21 cellular contexts compared by ENCODE assay signal in genomic region chr2:33577084-33577483, GRCh38. TPM values are rescaled to one million over a fixed set of nuclear protein-coding genes. Genes with fewer than 3 reads are reported as not detected.
DNase-seq lines count a peak whose midpoint lies in the region; FAIRE-seq and TF ChIP-seq lines count a peak whose summit lies in the region.
"Had no signal": no experiment of that assay in that cellular context is flagged by ENCODE, and none has a peak within 500 bp of the region (broad histone marks: within the 10 kb centered on the region; RNA-seq: fewer than 3 reads in every experiment).

No MANE protein-coding gene starts in this region.

- DNase-seq in HAP-1 (ENCODE audit: low spot score in 2 of 2) = peak; percentile 33 to 49
- DNase-seq in astrocyte (ENCODE audit: low read depth) = no peak
- peak; percentile 91 for DNase-seq in pons (ENCODE audit: low spot score)
- no peak for DNase-seq in adrenal gland
- DNase-seq in activated CD4-positive, alpha-beta memory T cell treated with anti-CD3 and anti-CD28 coated beads, Interleukin-2, amount 10 ng/mL, durations not matched to agents 7 days and 5 days = no peak
- no peak for DNase-seq in osteoblast (ENCODE audit: insufficient read length, low spot score, missing footprints)
- DNase-seq in Caco-2 = no peak
- DNase-seq: CD4-positive, alpha-beta T cell; DMS79 treated with DMSO at 0.1 percent for 48 hours; GDM1; GOT3; Kasumi-1; NCI-H1105 treated with DMSO at 0.1 percent for 48 hours; NCI-H187; NCI-H2171; NCI-H446 treated with DMSO at 0.1 percent for 48 hours; NCI-H82; Right ventricle myocardium superior had no signal

- H3K4me3 ChIP-seq in HAP-1 (no peak overlapping the region), astrocyte (ENCODE audit: insufficient read depth, low read depth, low read length) (no peak overlapping the region), adrenal gland (no peak overlapping the region), osteoblast (ENCODE audit: insufficient read depth, low read length) (no peak overlapping the region), Caco-2 (ENCODE audit: low read depth, low read length) (no peak overlapping the region)

- no TSS peak for BruUV-seq in Caco-2 (replicated peaks; lab: Mats Ljungman, UMichigan)

- H3K27ac ChIP-seq in astrocyte (ENCODE audit: low read depth, low read length) = no peak overlapping the region
- peak overlapping the region; percentile 91 for H3K27ac ChIP-seq in layer of hippocampus (ENCODE audit: low read depth, low read length)
- no peak overlapping the region for H3K27ac ChIP-seq in adrenal gland
- H3K27ac ChIP-seq in osteoblast (ENCODE audit: low read depth, low read length) = no peak overlapping the region

- H3K27me3 Mint-ChIP-seq in astrocyte (ENCODE audit: low read depth, unreplicated experiment) = no peaks in the 10 kb centered on the region
- H3K27me3 Mint-ChIP-seq in activated CD4-positive, alpha-beta memory T cell treated with anti-CD3 and anti-CD28 coated beads, Interleukin-2, amount 10 ng/mL, durations not matched to agents 7 days and 5 days = no peaks in the 10 kb centered on the region
- no peaks in the 10 kb centered on the region for H3K27me3 Mint-ChIP-seq in Caco-2 (ENCODE audit: insufficient read depth, unreplicated experiment)
- H3K27me3 Mint-ChIP-seq: B cell; CD4-positive, alpha-beta T cell had no signal

- intact Hi-C loops in adrenal gland (cut with DNase I) = no loop called here
- intact Hi-C loops in Caco-2 (cut with micrococcal nuclease; ENCODE audit: unreplicated experiment) = no loop called here

- TF ChIP-seq CTCF in astrocyte (IDR thresholded peaks at IDR 0.05; ENCODE audit: insufficient read depth, low read depth, low read length) (no peak), adrenal gland (IDR thresholded peaks at IDR 0.05) (no peak), osteoblast (IDR thresholded peaks at IDR 0.05; ENCODE audit: extremely low read depth, low read depth, low read length) (no peak), Caco-2 (IDR thresholded peaks at IDR 0.05; ENCODE audit: insufficient read depth in 1 of 2, low read depth in 1 of 2, low read length in 1 of 2, severe bottlenecking in 1 of 2, unreplicated experiment in 1 of 2) (no peak)

- in situ Hi-C loops in HAP-1 (cut with MboI; ENCODE audit: low sequenced_read_pairs) = loop anchor here (25.0 kb wide), 2 partner anchors 640 to 840 kb away; partner anchors contain the start of gene LTBP1

- FAIRE-seq in astrocyte (lab: Jason Lieb, UNC) = no peak
- FAIRE-seq: GM12892 had no signal

- H3K79me2 ChIP-seq in astrocyte (ENCODE audit: insufficient read depth, low read length) (no peaks in the 10 kb centered on the region), osteoblast (ENCODE audit: insufficient read depth, low read length) (peaks cover under 1% of the 10 kb centered on the region)

- TF ChIP-seq POLR2A in adrenal gland (IDR thresholded peaks at IDR 0.05) = no peak

- POLR2A ChIA-PET in activated CD4-positive, alpha-beta memory T cell treated with anti-CD3 and anti-CD28 coated beads, Interleukin-2, amount 10 ng/mL, durations not matched to agents 7 days and 5 days (lab: Charles Lee) = no interaction called here
- POLR2A ChIA-PET in Caco-2 (lab: Charles Lee) = no interaction called here

- no peaks in the 10 kb centered on the region for H3K36me3 Mint-ChIP-seq in astrocyte (ENCODE audit: low read depth, unreplicated experiment)
- peaks cover under 1% of the 10 kb centered on the region for H3K36me3 Mint-ChIP-seq in activated CD4-positive, alpha-beta memory T cell treated with anti-CD3 and anti-CD28 coated beads, Interleukin-2, amount 10 ng/mL, durations not matched to agents 7 days and 5 days (ENCODE audit: low read depth)
- H3K36me3 Mint-ChIP-seq in Caco-2 (ENCODE audit: insufficient read depth, unreplicated experiment) = peaks cover 7% of the 10 kb centered on the region

- H3K4me2 ChIP-seq in astrocyte (ENCODE audit: low read length) (peak overlapping the region; percentile 51), osteoblast (ENCODE audit: insufficient read depth, low read length) (no peak overlapping the region)

- WGBS in adrenal gland, 4 donors = 82 to 95% (median 92%) methylated on average over 8 of the region's 8 CpGs

- H3K9me3 Mint-ChIP-seq in astrocyte (ENCODE audit: unreplicated experiment) (no peaks in the 10 kb centered on the region), Caco-2 (ENCODE audit: unreplicated experiment) (no peaks in the 10 kb centered on the region)
- no peaks in the 10 kb centered on the region for H3K9me3 Mint-ChIP-seq in activated CD4-positive, alpha-beta memory T cell treated with anti-CD3 and anti-CD28 coated beads, Interleukin-2, amount 10 ng/mL, durations not matched to agents 7 days and 5 days
- H3K9me3 Mint-ChIP-seq: CD4-positive, alpha-beta T cell had no signal

- H2AFZ ChIP-seq in astrocyte (ENCODE audit: low read depth, low read length) (no peak overlapping the region), osteoblast (ENCODE audit: low read length) (no peak overlapping the region)

- H3K27me3 ChIP-seq in HAP-1 (ENCODE audit: low read depth) (no peaks in the 10 kb centered on the region), astrocyte (ENCODE audit: insufficient read depth, low read length) (no peaks in the 10 kb centered on the region), layer of hippocampus (ENCODE audit: control insufficient read depth, insufficient read depth, low read length) (no peaks in the 10 kb centered on the region), adrenal gland (no peaks in the 10 kb centered on the region), osteoblast (ENCODE audit: insufficient read depth, low read length) (no peaks in the 10 kb centered on the region), Caco-2 (replicated peaks; ENCODE audit: control insufficient read depth, insufficient read depth, low read length) (no peaks in the 10 kb centered on the region)

- H3K4me1 ChIP-seq in HAP-1 (peaks cover 6% of the 10 kb centered on the region; the same call in 1 of the 2 replicates), astrocyte (ENCODE audit: insufficient read depth, low read length) (no peaks in the 10 kb centered on the region), adrenal gland (replicated peaks in 1 of 2) (no peaks in the 10 kb centered on the region), osteoblast (ENCODE audit: insufficient read depth, low read length) (no peaks in the 10 kb centered on the region), Caco-2 (no peaks in the 10 kb centered on the region)

- no peaks in the 10 kb centered on the region for H3K9me3 ChIP-seq in HAP-1
- H3K9me3 ChIP-seq in astrocyte (ENCODE audit: insufficient read depth, low read depth, low read length) = no peaks in the 10 kb centered on the region
- H3K9me3 ChIP-seq in adrenal gland (replicated peaks in 1 of 3) = no peaks in the 10 kb centered on the region
- no peaks in the 10 kb centered on the region for H3K9me3 ChIP-seq in osteoblast (ENCODE audit: low read depth, low read length)
- no peaks in the 10 kb centered on the region for H3K9me3 ChIP-seq in Caco-2

- no peaks in the 10 kb centered on the region for H3K36me3 ChIP-seq in HAP-1 (replicated peaks)
- peaks cover 3% of the 10 kb centered on the region for H3K36me3 ChIP-seq in astrocyte (ENCODE audit: insufficient read depth, low read length)
- H3K36me3 ChIP-seq in adrenal gland (replicated peaks in 1 of 2) = no peaks in the 10 kb centered on the region
- no peaks in the 10 kb centered on the region for H3K36me3 ChIP-seq in osteoblast (ENCODE audit: insufficient read depth, low read length)
- no peaks in the 10 kb centered on the region for H3K36me3 ChIP-seq in Caco-2 (ENCODE audit: control insufficient read depth, insufficient read depth, low read length)

- no peaks in the 10 kb centered on the region for H3K4me1 Mint-ChIP-seq in astrocyte (ENCODE audit: low read depth, unreplicated experiment)
- H3K4me1 Mint-ChIP-seq in activated CD4-positive, alpha-beta memory T cell treated with anti-CD3 and anti-CD28 coated beads, Interleukin-2, amount 10 ng/mL, durations not matched to agents 7 days and 5 days = peaks cover 9% of the 10 kb centered on the region
- no peaks in the 10 kb centered on the region for H3K4me1 Mint-ChIP-seq in Caco-2 (ENCODE audit: low read depth, unreplicated experiment)

- H4K20me1 ChIP-seq in astrocyte (ENCODE audit: insufficient read depth, low read length) (peaks cover 7% of the 10 kb centered on the region), osteoblast (ENCODE audit: insufficient read depth, low read length) (no peaks in the 10 kb centered on the region)

- CTCF ChIA-PET in activated CD4-positive, alpha-beta memory T cell treated with anti-CD3 and anti-CD28 coated beads, Interleukin-2, amount 10 ng/mL, durations not matched to agents 7 days and 5 days (lab: Charles Lee) = interaction anchor here (1.2 kb wide), 1 partner anchor 22 kb away, joined by 3 read pairs; the partner anchor contains the start of gene FAM98A
- CTCF ChIA-PET in Caco-2 (lab: Charles Lee) = interaction anchor here (1.2 kb wide), 1 partner anchor 164 kb away, joined by 4 read pairs; no protein-coding TSS in a partner anchor

- H3K4me3 Mint-ChIP-seq in astrocyte (ENCODE audit: unreplicated experiment) (no peak overlapping the region), Caco-2 (ENCODE audit: unreplicated experiment) (no peak overlapping the region)
- no peak overlapping the region for H3K4me3 Mint-ChIP-seq in activated CD4-positive, alpha-beta memory T cell treated with anti-CD3 and anti-CD28 coated beads, Interleukin-2, amount 10 ng/mL, durations not matched to agents 7 days and 5 days
- H3K4me3 Mint-ChIP-seq: B cell; CD4-positive, alpha-beta T cell had no signal

- H3K27ac Mint-ChIP-seq in astrocyte (ENCODE audit: unreplicated experiment) (no peak overlapping the region), Caco-2 (ENCODE audit: unreplicated experiment) (no peak overlapping the region)
- no peak overlapping the region for H3K27ac Mint-ChIP-seq in activated CD4-positive, alpha-beta memory T cell treated with anti-CD3 and anti-CD28 coated beads, Interleukin-2, amount 10 ng/mL, durations not matched to agents 7 days and 5 days
- H3K27ac Mint-ChIP-seq: B cell; CD4-positive, alpha-beta T cell had no signal

- no peak overlapping the region for H3K9ac ChIP-seq in astrocyte (ENCODE audit: low read length)

RNA-seq across cellular contexts. Expression of gene FAM98A, which starts 22.0 kb away (rescaled TPM):
- total RNA-seq in astrocyte = 94.1 and 106 TPM in 2 replicates
- total RNA-seq in adrenal gland = 10 to 100 TPM; 18.9 to 92.2 (median 54.3) TPM
- 100 to 1,000 TPM in 1 of 3 donors, 10 to 100 TPM in 2; 16.0 to 118 (median 27.8) TPM for polyA plus RNA-seq in adrenal gland
- 10 to 100 TPM; 31.3 to 32.2 TPM for total RNA-seq in activated CD4-positive, alpha-beta memory T cell treated with anti-CD3 and anti-CD28 coated beads, Interleukin-2, amount 10 ng/mL, durations not matched to agents 7 days and 5 days
- total RNA-seq in osteoblast = 22.8 and 68.7 TPM in 2 replicates
- 53.9 and 60.7 TPM in 2 replicates for total RNA-seq in Caco-2 (2022)

Comparison
In these comparisons a context has a peak if more than half of its experiments do, and no peak if none do; other contexts are left out.
1. DNase-seq: peak in HAP-1 (2 of 2) and pons (single experiment); none in astrocyte (single experiment), adrenal gland (0 of 7), activated CD4-positive, alpha-beta memory T cell treated with anti-CD3 and anti-CD28 coated beads, Interleukin-2, amount 10 ng/mL, durations not matched to agents 7 days and 5 days (single experiment), osteoblast (single experiment) and Caco-2 (0 of 2).